In genomic region chr13:109749365-109749764, GRCh38 we compare ENCODE assay signal across 24 cellular contexts.
"Had no signal": no experiment of that assay in that cellular context is flagged by ENCODE, and none has a peak within 500 bp of the region (broad histone marks: within the 10 kb centered on the region; RNA-seq: fewer than 3 reads in every experiment).

No MANE protein-coding gene starts in this region.

- H3K27me3 Mint-ChIP-seq: activated CD8-positive, alpha-beta memory T cell treated with anti-CD3 and anti-CD28 coated beads, Interleukin-2, amount 10 ng/mL, durations not matched to agents 7 days and 5 days; activated naive CD4-positive, alpha-beta T cell treated with anti-CD3 and anti-CD28 coated beads, Interleukin-2, amount 50 U/mL, for 24 hours; activated T-cell treated with anti-CD3 and anti-CD28 coated beads, Interleukin-2, amount 50 U/mL, for 24 hours had no signal

- H3K4me3 ChIP-seq: K562 had no signal

- DNase-seq: activated CD4-positive, alpha-beta T cell treated with anti-CD3 and anti-CD28 coated beads for 48 hours; activated CD4-positive, alpha-beta T cell treated with anti-CD3 and anti-CD28 coated beads, Interleukin-2, amount 50 U/mL, for 4 hours; activated CD4-positive, CD25-positive, alpha-beta regulatory T cell treated with anti-CD3 and anti-CD28 coated beads, Interleukin-2, amount 50 U/mL, for 72 hours; activated CD8-positive, alpha-beta memory T cell treated with anti-CD3 and anti-CD28 coated beads, Interleukin-2, amount 10 ng/mL, durations not matched to agents 7 days and 5 days; activated effector memory CD4-positive, alpha-beta T cell treated with Interleukin-2 at 50 U/mL for 16 hours; activated naive CD4-positive, alpha-beta T cell; activated T-cell treated with anti-CD3 and anti-CD28 coated beads, Interleukin-2, amount 50 U/mL, for 24 hours; aorta; central memory CD4-positive, alpha-beta T cell; Karpas-422; NCI-H1417; NCI-H1930; NCI-H2171 treated with DMSO at 0.1 percent for 48 hours; NCI-H226; NCI-H526; NCI-H82; RPMI8226; SHP77 treated with DMSO at 0.1 percent for 48 hours; T-helper 1 cell had no signal

- H3K4me3 Mint-ChIP-seq: activated CD8-positive, alpha-beta memory T cell treated with anti-CD3 and anti-CD28 coated beads, Interleukin-2, amount 10 ng/mL, durations not matched to agents 7 days and 5 days; activated naive CD4-positive, alpha-beta T cell treated with anti-CD3 and anti-CD28 coated beads, Interleukin-2, amount 50 U/mL, for 24 hours; activated T-cell treated with anti-CD3 and anti-CD28 coated beads, Interleukin-2, amount 50 U/mL, for 24 hours; activated T-helper 1 cell treated with anti-CD3 and anti-CD28 coated beads, Interleukin-12 subunit alpha, Interleukin-12 subunit beta, Interleukin-2, Interleukin-4 antibody, amounts not matched to agents 30 ng/mL and 10 ng/mL and 1 ng/mL, durations not matched to agents 14 hours and 24 hours and 36 hours; T-helper 2 cell treated with Interferon-gamma antibody and Interleukin-4, amounts not matched to agents 5 μg/mL and 100 μg/mL, for 36 hours had no signal

- H3K27ac Mint-ChIP-seq: activated CD8-positive, alpha-beta memory T cell treated with anti-CD3 and anti-CD28 coated beads, Interleukin-2, amount 10 ng/mL, durations not matched to agents 7 days and 5 days; activated naive CD4-positive, alpha-beta T cell treated with anti-CD3 and anti-CD28 coated beads, Interleukin-2, amount 50 U/mL, for 24 hours; activated T-cell treated with anti-CD3 and anti-CD28 coated beads, Interleukin-2, amount 50 U/mL, for 24 hours; activated T-helper 1 cell treated with anti-CD3 and anti-CD28 coated beads, Interleukin-12 subunit alpha, Interleukin-12 subunit beta, Interleukin-2, Interleukin-4 antibody, amounts not matched to agents 30 ng/mL and 10 ng/mL and 1 ng/mL, durations not matched to agents 14 hours and 24 hours and 36 hours; T-helper 2 cell treated with Interferon-gamma antibody and Interleukin-4, amounts not matched to agents 5 μg/mL and 100 μg/mL, for 36 hours had no signal

- H3K9me3 Mint-ChIP-seq: activated naive CD4-positive, alpha-beta T cell treated with anti-CD3 and anti-CD28 coated beads, Interleukin-2, amount 50 U/mL, for 24 hours; activated T-cell treated with anti-CD3 and anti-CD28 coated beads, Interleukin-2, amount 50 U/mL, for 24 hours; activated T-helper 1 cell treated with anti-CD3 and anti-CD28 coated beads, Interleukin-12 subunit alpha, Interleukin-12 subunit beta, Interleukin-2, Interleukin-4 antibody, amounts not matched to agents 30 ng/mL and 10 ng/mL and 1 ng/mL, durations not matched to agents 14 hours and 24 hours and 36 hours; T-helper 2 cell treated with Interferon-gamma antibody and Interleukin-4, amounts not matched to agents 5 μg/mL and 100 μg/mL, for 36 hours had no signal

- ATAC-seq: activated CD8-positive, alpha-beta memory T cell treated with anti-CD3 and anti-CD28 coated beads, Interleukin-2, amount 10 ng/mL, durations not matched to agents 7 days and 5 days; K562; Panc1 had no signal

- H3K36me3 Mint-ChIP-seq: activated CD8-positive, alpha-beta memory T cell treated with anti-CD3 and anti-CD28 coated beads, Interleukin-2, amount 10 ng/mL, durations not matched to agents 7 days and 5 days had no signal
